In genomic region chr11:12050911-12051667, GRCh38 we compare ENCODE assay signal across 16 cellular contexts. TPM values are rescaled to one million over a fixed set of nuclear protein-coding genes. Genes with fewer than 3 reads are reported as not detected.
DNase-seq lines count a peak whose midpoint lies in the region; ATAC-seq, FAIRE-seq and TF ChIP-seq lines count a peak whose summit lies in the region.
"Had no signal": no experiment of that assay in that cellular context is flagged by ENCODE, and none has a peak within 500 bp of the region (broad histone marks: within the 10 kb centered on the region; RNA-seq: fewer than 3 reads in every experiment).

No MANE protein-coding gene starts in this region.

- no peak for ATAC-seq in IMR-90 (ENCODE audit: low read depth)
- ATAC-seq in pancreas = peak; percentile 62 to 84 (median 70)
- no peak for ATAC-seq in GM21423 (IDR thresholded peaks at IDR 0.05; ENCODE audit: unreplicated experiment)
- ATAC-seq in GM19463 (IDR thresholded peaks at IDR 0.05; ENCODE audit: unreplicated experiment) = no peak
- ATAC-seq: activated naive CD4-positive, alpha-beta T cell treated with anti-CD3 and anti-CD28 coated beads, Interleukin-2, amount 50 U/mL, for 72 hours had no signal

- dilution Hi-C loops in IMR-90 (cut with HindIII; ENCODE audit: low sequenced_read_pairs, unreplicated experiment) = no loop called here

- H3K9me3 ChIP-seq in IMR-90 (ENCODE audit: control insufficient read depth, insufficient read depth, low read length) (peaks cover 3% of the 10 kb centered on the region; the same call in 1 of the 2 replicates), pancreas (no peaks in the 10 kb centered on the region)

- TF ChIP-seq CTCF in IMR-90 (conservative IDR thresholded peaks at IDR 0.05; ENCODE audit: low read depth, low read length) (no peak), dorsolateral prefrontal cortex (IDR thresholded peaks at IDR 0.05 in 54 of 56, conservative IDR thresholded peaks at IDR 0.05 in 2 of 56; ENCODE audit: low read depth in 1 of 56, partially characterized antibody in 56 of 56) (no peak), pancreas (IDR thresholded peaks at IDR 0.05) (no peak)

- H3K9me1 ChIP-seq in IMR-90 (ENCODE audit: insufficient read depth, low read length) = peaks cover 20% of the 10 kb centered on the region

- no peak overlapping the region for H4K5ac ChIP-seq in IMR-90 (ENCODE audit: low read depth, low read length)

- CTCF ChIA-PET in IMR-90 (lab: Yijun Ruan, JAX) = interaction anchor here (1.2 kb wide), 1 partner anchor 231 kb away, joined by 6 read pairs; no protein-coding TSS in a partner anchor

- no peaks in the 10 kb centered on the region for H3K36me3 ChIP-seq in IMR-90 (ENCODE audit: control insufficient read depth, insufficient read depth, low read length)
- H3K36me3 ChIP-seq in pancreas = no peaks in the 10 kb centered on the region

- H3K23ac ChIP-seq in IMR-90 (ENCODE audit: low read depth, low read length) = no peak overlapping the region

- no peak overlapping the region for H2BK5ac ChIP-seq in IMR-90 (ENCODE audit: low read depth, low read length, poor library complexity, severe bottlenecking)

- no peak overlapping the region for H3K9ac ChIP-seq in IMR-90 (ENCODE audit: low read depth, low read length)

- H3K79me1 ChIP-seq in IMR-90 (ENCODE audit: low read depth in 1 of 2, low read length in 2 of 2) = peaks cover 4 to 30% of the 10 kb centered on the region in 2 experiments; a peak in 2 of 4 replicates

- H3K18ac ChIP-seq in IMR-90 (ENCODE audit: low read depth, low read length) = no peak overlapping the region

- H2BK20ac ChIP-seq in IMR-90 (ENCODE audit: low read depth, low read length) = peak overlapping the region; percentile 33

- WGBS in IMR-90 (ENCODE audit: extremely low coverage in 2 of 2, insufficient read length in 1 of 2), 2 experiments = 80% methylated on average over 2 of the region's 11 CpGs; no CpG with 5 or more reads in 1 of the 2 experiments
- whole genome bisulfite sequencing in pancreas, 2 donors = 38 to 43% methylated on average over 11 of the region's 11 CpGs

- H2AK9ac ChIP-seq in IMR-90 (replicated peaks; ENCODE audit: low read depth, low read length, poor library complexity) = no peak overlapping the region

- 0 out of 4 replicates have a peak overlapping the region, but pooled peaks of 1 of the 2 experiments have one; percentile 29 for H4K8ac ChIP-seq in IMR-90 (ENCODE audit: low read depth in 2 of 2, low read length in 2 of 2)

- H4K91ac ChIP-seq in IMR-90 (ENCODE audit: insufficient read depth, low read depth, low read length) = peak overlapping the region; percentile 53

- peak overlapping the region; percentile 42 for H3K4ac ChIP-seq in IMR-90 (ENCODE audit: low read depth, low read length)

- H2BK120ac ChIP-seq in IMR-90 (ENCODE audit: low read depth, low read length) = peak overlapping the region; percentile 80

- peak overlapping the region; percentile 15 for H2AK5ac ChIP-seq in IMR-90 (ENCODE audit: low read depth, low read length)

- no peak for TF ChIP-seq POLR2A in IMR-90 (IDR thresholded peaks at IDR 0.05; ENCODE audit: low read depth, low read length)

- no peak overlapping the region for H2AFZ ChIP-seq in IMR-90 (replicated peaks; ENCODE audit: low read length, poor library complexity)

- intact Hi-C loops in IMR-90 (cut with micrococcal nuclease) = no loop called here
- intact Hi-C loops in dorsolateral prefrontal cortex (cut with DNase I) = loop anchor here in 1 of 2 donors (5.0 kb wide), 1 partner anchor 191 kb away; no protein-coding TSS in a partner anchor
- intact Hi-C loops in pancreas (cut with DNase I) = loop anchor here in 1 of 3 donors (5.0 kb wide), 1 partner anchor 241 kb away; no protein-coding TSS in a partner anchor

- peaks cover 13% of the 10 kb centered on the region for H3K4me1 ChIP-seq in IMR-90 (ENCODE audit: control insufficient read depth, insufficient read depth, low read length)
- H3K4me1 ChIP-seq in pancreas = peaks cover 7 to 16% (median 14%) of the 10 kb centered on the region in 3 donors

- H3K56ac ChIP-seq in IMR-90 (ENCODE audit: extremely low read depth, insufficient read depth, low read length) = no peak overlapping the region

- DNase-seq in COLO668 (lab: John Stamatoyannopoulos, UW; ENCODE audit: unreplicated experiment) (peak; percentile 8), IMR-90 (no peak), dorsolateral prefrontal cortex (peak in 4 of 10 donors; percentile 27 to 62 (median 60)), pancreas (peak; percentile 68 to 82 (median 76))
- no peak for DNase-seq in stimulated activated CD4-positive, alpha-beta T cell treated with anti-CD3 and anti-CD28 coated beads, Interleukin-2, amount 100 ng/mL, for 24 hours
- DNase-seq: activated CD4-positive, alpha-beta T cell treated with anti-CD3 and anti-CD28 coated beads for 1 hour; Kasumi-1; midbrain; NCI-H187; stimulated activated naive CD4-positive, alpha-beta T cell; T-helper 2 cell had no signal

- POLR2A ChIA-PET in IMR-90 (lab: Charles Lee; ENCODE audit: unreplicated experiment) = no interaction called here

- no peak overlapping the region for H3K27ac ChIP-seq in IMR-90 (ENCODE audit: insufficient read depth, low read length)
- H3K27ac ChIP-seq in dorsolateral prefrontal cortex = peak overlapping the region in 32 of 59 donors; percentile 3 to 90 (median 58)
- H3K27ac ChIP-seq in pancreas = peak overlapping the region in 3 of 4 donors; percentile 23 to 48 (median 39)

- H2BK15ac ChIP-seq in IMR-90 (ENCODE audit: low read depth, low read length) = peak overlapping the region; percentile 23; the same call in 1 of the 3 replicates

- no peak overlapping the region for H3K4me3 ChIP-seq in IMR-90 (ENCODE audit: insufficient read depth, low read depth, low read length)
- H3K4me3 ChIP-seq in dorsolateral prefrontal cortex = no peak overlapping the region
- H3K4me3 ChIP-seq in pancreas = no peak overlapping the region
- H3K4me3 ChIP-seq: smooth muscle cell had no signal

- H4K20me1 ChIP-seq in IMR-90 (ENCODE audit: insufficient read depth, low read length) = no peaks in the 10 kb centered on the region

- no peak for FAIRE-seq in pancreas (lab: Jason Lieb, UNC)

- H3K14ac ChIP-seq in IMR-90 (replicated peaks; ENCODE audit: low read depth, low read length) = 0 out of 2 replicates have a peak overlapping the region, but pooled peaks have one; percentile 30

- no peak for TF ChIP-seq RAD21 in IMR-90 (IDR thresholded peaks at IDR 0.05; ENCODE audit: low read length)

- no TSS peak for BruUV-seq in IMR-90 (replicated peaks; lab: Mats Ljungman, UMichigan)

- in situ Hi-C loops in IMR-90 (cut with MboI; ENCODE audit: low sequenced_read_pairs) = no loop called here

- no peak overlapping the region for H3K4me2 ChIP-seq in IMR-90 (ENCODE audit: low read depth, low read length)
- H3K4me2 ChIP-seq: smooth muscle cell had no signal

- H3K27me3 ChIP-seq in IMR-90 (ENCODE audit: control insufficient read depth, insufficient read depth, low read length) (no peaks in the 10 kb centered on the region), dorsolateral prefrontal cortex (no peaks in the 10 kb centered on the region), pancreas (no peaks in the 10 kb centered on the region)

TF ChIP-seq in IMR-90, 13 proteins besides CTCF, POLR2A, EP300 and RAD21:
- TF ChIP-seq FOS (IDR thresholded peaks at IDR 0.05; ENCODE audit: low read depth, low read length) (no peak), NFE2L2 (IDR thresholded peaks at IDR 0.05; ENCODE audit: low read depth, low read length) (no peak), SMC3 (IDR thresholded peaks at IDR 0.05; ENCODE audit: low read depth, low read length) (no peak)
TF ChIP-seq in IMR-90: peak in this region for 0.

RNA-seq across cellular contexts. Expression of gene DKK3, which starts 42.7 kb away (rescaled TPM):
- total RNA-seq in IMR-90 (2012; rRNA removed) (348 and 453 TPM in 2 replicates), dorsolateral prefrontal cortex (1,000 to 10,000 TPM in 9 of 120 experiments, 100 to 1,000 TPM in 111; 391 to 1,132 (median 804) TPM), pancreas (10 to 100 TPM in 1 of 6 donors, 1 to 10 TPM in 5; 3.9 to 10.5 (median 5.8) TPM)
- polyA plus RNA-seq in IMR-90 (2012; rRNA removed) (838 and 964 TPM in 2 replicates), pancreas (1 to 10 TPM; 2.7 to 9.1 TPM)
- polyA plus RNA-seq in IMR-90 (2012; cell fraction: cytosol; rRNA removed) = 812 and 1,206 TPM in 2 replicates
- 383 and 412 TPM in 2 replicates for polyA plus RNA-seq in IMR-90 (2012; cell fraction: nucleus; rRNA removed; ENCODE audit: low replicate concordance)
- total RNA-seq: activated naive CD4-positive, alpha-beta T cell treated with anti-CD3 and anti-CD28 coated beads, Interleukin-2, amount 50 U/mL, for 72 hours had no signal
- polyA plus RNA-seq: CD14-positive monocyte had no signal

RNA-seq across cellular contexts. Expression of gene MICAL2, which starts 59.3 kb away (rescaled TPM):
- total RNA-seq in IMR-90 (2012; rRNA removed) = 285 and 336 TPM in 2 replicates
- 141 and 170 TPM in 2 replicates for polyA plus RNA-seq in IMR-90 (2012; rRNA removed)
- polyA plus RNA-seq in IMR-90 (2012; cell fraction: cytosol; rRNA removed) = 63.9 and 84.9 TPM in 2 replicates
- polyA plus RNA-seq in IMR-90 (2012; cell fraction: nucleus; rRNA removed; ENCODE audit: low replicate concordance) = 109 and 162 TPM in 2 replicates
- 100 to 1,000 TPM; 104 to 402 (median 289) TPM for total RNA-seq in dorsolateral prefrontal cortex
- total RNA-seq in pancreas = 10 to 100 TPM; 20.4 to 38.8 (median 27.1) TPM
- polyA plus RNA-seq in pancreas = 1 to 10 TPM; 4.8 to 5.4 TPM

Comparison
In these comparisons a context has a peak if more than half of its experiments do, and no peak if none do; other contexts are left out.
1. DNase-seq: peak in COLO668 (single experiment) and pancreas (6 of 6); none in IMR-90 (single experiment) and stimulated activated CD4-positive, alpha-beta T cell treated with anti-CD3 and anti-CD28 coated beads, Interleukin-2, amount 100 ng/mL, for 24 hours (0 of 2).
2. ATAC-seq: peak in pancreas (4 of 4); none in IMR-90 (single experiment), GM21423 (single experiment) and GM19463 (single experiment).
3. RNA of gene DKK3, which starts 42.7 kb away (total RNA-seq): 391 to 1,132 TPM in dorsolateral prefrontal cortex and 348 to 453 TPM in IMR-90; 3.9 to 10.5 TPM in pancreas; every median in the first group is over 10 times any median in the second.